15 cellular contexts compared by ENCODE assay signal in the genomic region with DNA sequence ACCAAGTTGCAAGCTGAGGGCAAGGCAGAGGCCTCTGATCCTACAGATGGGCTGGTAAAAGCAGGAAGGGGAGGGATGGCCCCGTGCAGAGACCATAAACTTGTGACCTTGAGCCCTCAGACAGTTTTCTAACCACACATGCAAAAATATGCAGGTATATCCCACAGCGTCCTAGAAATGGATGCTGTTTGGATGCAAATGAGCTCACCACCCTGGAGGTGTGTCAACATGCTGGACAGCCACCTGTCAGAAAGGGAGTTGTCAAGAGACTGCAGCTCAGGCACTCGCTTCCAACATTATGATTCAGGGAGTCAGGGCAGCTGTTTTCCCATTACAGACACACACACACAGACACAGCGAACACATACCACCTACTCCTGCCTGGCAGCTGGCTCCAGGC.
DNase-seq lines count a peak whose midpoint lies in the region; FAIRE-seq and TF ChIP-seq lines count a peak whose summit lies in the region.
"Had no signal": no experiment of that assay in that cellular context is flagged by ENCODE, and none has a peak within 500 bp of the region (broad histone marks: within the 10 kb centered on the region; RNA-seq: fewer than 3 reads in every experiment).

No MANE protein-coding gene starts in this region.

- H4K8ac ChIP-seq in trophoblast cell (ENCODE audit: low read depth, low read length), result no peak overlapping the region
- H4K8ac ChIP-seq in H9 (replicated peaks; ENCODE audit: insufficient read length, low read depth, low read length), result no peak overlapping the region

- DNase-seq in NCI-H1105 treated with DMSO at 0.1 percent for 48 hours (lab: John Stamatoyannopoulos, UW) (peak; percentile 0), NCI-H1105 (lab: John Stamatoyannopoulos, UW) (no peak), NCI-H345 (lab: John Stamatoyannopoulos, UW) (peak; percentile 66), bronchial epithelial cell (ENCODE audit: low read depth) (no peak), trophoblast cell (no peak), NK-92 (lab: John Stamatoyannopoulos, UW; ENCODE audit: unreplicated experiment) (no peak), H9 (no peak), SJCRH30 (no peak)
- DNase-seq: 8988T; Calu3; CD4-positive, alpha-beta memory T cell; DMS79; NCI-H187; OCI-M1 had no signal

- H2BK15ac ChIP-seq in H9 (ENCODE audit: low read depth, low read length), result no peak overlapping the region

- H3K14ac ChIP-seq in trophoblast cell (ENCODE audit: low read length), result no peak overlapping the region
- no peak overlapping the region; the same call in 1 of the 2 replicates for H3K14ac ChIP-seq in H9 (ENCODE audit: insufficient read depth, low read length)

- H2BK12ac ChIP-seq in trophoblast cell (ENCODE audit: low read length) (no peak overlapping the region), H9 (ENCODE audit: insufficient read length, low read depth, low read length) (no peak overlapping the region)

- H2BK20ac ChIP-seq in H9 (ENCODE audit: low read depth, low read length, poor library complexity, severe bottlenecking), result no peak overlapping the region

- H3K36me3 Mint-ChIP-seq in H9 (ENCODE audit: insufficient read depth in 1 of 3, low read depth in 3 of 3), result no peaks in the 10 kb centered on the region
- H3K36me3 Mint-ChIP-seq: CD4-positive, alpha-beta memory T cell had no signal

- peak; percentile 28 for FAIRE-seq in bronchial epithelial cell (lab: Jason Lieb, UNC)

- H3K27ac ChIP-seq in trophoblast cell (ENCODE audit: low read depth, low read length), result no peak overlapping the region
- H3K27ac ChIP-seq in H9 (ENCODE audit: insufficient read length, low read depth, low read length), result no peak overlapping the region
- no peak overlapping the region for H3K27ac ChIP-seq in SJCRH30

- peaks cover 3% of the 10 kb centered on the region for H3K27me3 Mint-ChIP-seq in H9 (ENCODE audit: low read depth)

- H3K4me1 ChIP-seq in trophoblast cell (ENCODE audit: control insufficient read depth in 1 of 2, insufficient read depth in 2 of 2, low read length in 2 of 2), result no peaks in the 10 kb centered on the region
- H3K4me1 ChIP-seq in H9 (ENCODE audit: insufficient read depth, low read length), result no peaks in the 10 kb centered on the region; the same call in 1 of the 2 replicates
- no peaks in the 10 kb centered on the region for H3K4me1 ChIP-seq in SJCRH30

- no peaks in the 10 kb centered on the region for H3K27me3 ChIP-seq in bronchial epithelial cell (ENCODE audit: control insufficient read depth, insufficient read depth, low read length)
- H3K27me3 ChIP-seq in trophoblast cell (ENCODE audit: insufficient read depth, low read length), result no peaks in the 10 kb centered on the region
- no peaks in the 10 kb centered on the region for H3K27me3 ChIP-seq in H9 (ENCODE audit: insufficient read depth, low read length)
- no peaks in the 10 kb centered on the region for H3K27me3 ChIP-seq in SJCRH30

- H3K23ac ChIP-seq in trophoblast cell (ENCODE audit: low read length), result no peak overlapping the region
- H3K23ac ChIP-seq in H9 (ENCODE audit: insufficient read length, low read depth, low read length), result no peak overlapping the region

- H3K9ac ChIP-seq in trophoblast cell (ENCODE audit: low read length) (peak overlapping the region; percentile 17), H9 (ENCODE audit: extremely low read depth, insufficient read length, low read length) (no peak overlapping the region)

- H3K9me3 Mint-ChIP-seq in H9, result no peaks in the 10 kb centered on the region
- H3K9me3 Mint-ChIP-seq: CD4-positive, alpha-beta memory T cell had no signal

- H3T11ph ChIP-seq in H9 (ENCODE audit: low read length), result no peak overlapping the region

- H3K18ac ChIP-seq in trophoblast cell (ENCODE audit: low read length) (no peak overlapping the region), H9 (ENCODE audit: insufficient read length, low read depth, low read length) (no peak overlapping the region)

- no peak for TF ChIP-seq CTCF in bronchial epithelial cell (IDR thresholded peaks at IDR 0.05; ENCODE audit: insufficient read depth, low read length, severe bottlenecking)
- no peak for TF ChIP-seq CTCF in H9 (conservative IDR thresholded peaks at IDR 0.05)

- H4K91ac ChIP-seq in trophoblast cell (ENCODE audit: low read depth, low read length), result no peak overlapping the region
- no peak overlapping the region for H4K91ac ChIP-seq in H9 (ENCODE audit: insufficient read length, low read depth, low read length)

- no peak overlapping the region for H4K12ac ChIP-seq in trophoblast cell (ENCODE audit: low read depth, low read length)

- no peak overlapping the region for H3K56ac ChIP-seq in H9 (ENCODE audit: insufficient read length, low read depth, low read length)

- no peak overlapping the region for H3K27ac Mint-ChIP-seq in H9

- no peaks in the 10 kb centered on the region for H3K79me1 ChIP-seq in trophoblast cell (ENCODE audit: low read length)
- H3K79me1 ChIP-seq in H9 (ENCODE audit: insufficient read depth, low read depth, low read length, poor library complexity, severe bottlenecking), result no peaks in the 10 kb centered on the region

- no peak overlapping the region for H3K4ac ChIP-seq in trophoblast cell (ENCODE audit: low read depth, low read length)
- H3K4ac ChIP-seq in H9 (ENCODE audit: low read depth, low read length), result no peak overlapping the region

- H3K4me3 ChIP-seq in bronchial epithelial cell (ENCODE audit: low read depth, low read length), result no peak overlapping the region
- H3K4me3 ChIP-seq in trophoblast cell (ENCODE audit: low read depth, low read length), result no peak overlapping the region
- H3K4me3 ChIP-seq in SJCRH30, result no peak overlapping the region
- H3K4me3 ChIP-seq: HAP-1 had no signal

- no peaks in the 10 kb centered on the region for H4K20me1 ChIP-seq in H9 (ENCODE audit: control insufficient read depth, insufficient read depth, insufficient read length)

- peaks cover 4% of the 10 kb centered on the region for H3K23me2 ChIP-seq in H9 (ENCODE audit: insufficient read length, low read depth, low read length, poor library complexity, severe bottlenecking)

- H3K9me3 ChIP-seq in trophoblast cell (ENCODE audit: insufficient read depth, low read depth, low read length), result peaks cover 5% of the 10 kb centered on the region
- H3K9me3 ChIP-seq in H9 (ENCODE audit: control insufficient read depth, low read depth, low read length), result no peaks in the 10 kb centered on the region
- H3K9me3 ChIP-seq in SJCRH30 (replicated peaks), result no peaks in the 10 kb centered on the region
- H3K9me3 ChIP-seq: HAP-1 had no signal

- no peak overlapping the region for H3K4me3 Mint-ChIP-seq in H9
- H3K4me3 Mint-ChIP-seq: CD4-positive, alpha-beta memory T cell had no signal

- H4K5ac ChIP-seq in H9 (ENCODE audit: insufficient read length, low read depth, low read length), result no peak overlapping the region

- no peak overlapping the region for H2AFZ ChIP-seq in trophoblast cell (ENCODE audit: insufficient read depth, low read length, poor library complexity)
- no peak overlapping the region for H2AFZ ChIP-seq in H9 (ENCODE audit: low read length)

- H2BK120ac ChIP-seq in trophoblast cell (ENCODE audit: insufficient read depth, low read length, poor library complexity) (no peak overlapping the region), H9 (ENCODE audit: low read depth, low read length, poor library complexity, severe bottlenecking) (no peak overlapping the region)

- no peaks in the 10 kb centered on the region for H3K79me2 ChIP-seq in trophoblast cell (ENCODE audit: control insufficient read depth, insufficient read depth, low read length, poor library complexity)
- H3K79me2 ChIP-seq in H9 (ENCODE audit: insufficient read depth, low read length), result no peaks in the 10 kb centered on the region

- H3K36me3 ChIP-seq in bronchial epithelial cell (ENCODE audit: control insufficient read depth, insufficient read depth, low read length) (no peaks in the 10 kb centered on the region), trophoblast cell (ENCODE audit: control insufficient read depth in 1 of 2, insufficient read depth in 2 of 2, low read length in 2 of 2) (peaks cover 20 to 21% of the 10 kb centered on the region in 2 experiments), SJCRH30 (no peaks in the 10 kb centered on the region)
- H3K36me3 ChIP-seq: HAP-1 had no signal

- WGBS in trophoblast cell (ENCODE audit: extremely low coverage, insufficient coverage, insufficient read length), result no CpG with 5 or more reads among the region's 4 CpGs
- WGBS in H9 (ENCODE audit: extremely low coverage, insufficient read length, low lambda C conversion rate), result no CpG with 5 or more reads among the region's 4 CpGs

- no peak overlapping the region for H2AK5ac ChIP-seq in trophoblast cell (ENCODE audit: low read length)
- H2AK5ac ChIP-seq in H9 (ENCODE audit: insufficient read length, low read length), result no peak overlapping the region

- H3K4me2 ChIP-seq in trophoblast cell (ENCODE audit: low read length), result no peak overlapping the region
- no peak overlapping the region for H3K4me2 ChIP-seq in H9 (ENCODE audit: insufficient read depth, insufficient read length, low read length)

- peaks cover 7 to 8% of the 10 kb centered on the region in 2 experiments; a peak in 2 of 4 replicates for H3K4me1 Mint-ChIP-seq in H9
- H3K4me1 Mint-ChIP-seq: CD4-positive, alpha-beta memory T cell had no signal

- no peak overlapping the region for H2BK5ac ChIP-seq in trophoblast cell (ENCODE audit: low read depth, low read length, poor library complexity)
- H2BK5ac ChIP-seq in H9 (ENCODE audit: insufficient read length, low read length), result no peak overlapping the region

Comparison
In these comparisons a context has a peak if more than half of its experiments do, and no peak if none do; other contexts are left out.
1. DNase-seq: peak in NCI-H1105 treated with DMSO at 0.1 percent for 48 hours (single experiment) and NCI-H345 (single experiment); none in NCI-H1105 (single experiment), bronchial epithelial cell (single experiment), trophoblast cell (0 of 2), NK-92 (single experiment), H9 (single experiment) and SJCRH30 (0 of 2).